Comparison of ENCODE assay signal across 1 cellular context in the genomic region with DNA sequence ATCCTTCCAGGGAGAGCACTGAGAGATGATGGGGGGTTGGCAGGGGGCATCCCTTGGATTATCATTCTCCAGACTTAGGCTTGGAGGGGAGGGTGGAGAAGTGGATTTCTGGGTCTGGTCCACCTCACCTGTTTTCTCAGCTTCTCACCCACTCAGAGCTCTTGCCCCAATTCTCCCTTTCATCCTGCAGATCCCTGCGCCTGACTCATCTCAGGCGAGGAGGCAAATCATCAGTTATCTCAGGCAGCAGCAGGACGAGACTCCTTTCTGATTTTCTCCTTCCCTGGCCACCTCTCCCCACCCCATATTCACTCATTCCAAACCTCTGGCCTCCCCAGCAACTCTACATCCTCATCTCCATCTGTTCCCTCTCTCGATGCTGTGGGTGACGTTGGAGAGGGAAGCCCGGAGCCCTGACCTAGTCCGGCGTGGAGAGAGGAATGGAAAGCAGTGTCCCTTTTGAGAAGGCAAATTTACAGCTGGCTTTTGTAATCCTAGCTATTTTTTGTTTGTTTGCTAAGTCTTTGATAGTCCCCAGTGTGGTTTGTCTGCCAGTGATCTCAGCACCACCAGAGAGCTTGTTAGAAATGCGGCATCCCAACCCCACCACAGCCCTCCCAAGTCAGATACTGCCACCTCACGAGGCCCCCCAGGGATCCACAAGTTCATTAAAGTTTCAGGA.
TF ChIP-seq lines count a peak whose summit lies in the region.

No MANE protein-coding gene starts in this region.

TF ChIP-seq in IMR-90, 13 proteins besides CTCF, POLR2A, EP300 and RAD21:
- TF ChIP-seq MAZ (IDR thresholded peaks at IDR 0.05; ENCODE audit: borderline replicate concordance, low read depth, low read length) (no peak), CEBPB (IDR thresholded peaks at IDR 0.05; ENCODE audit: low read depth, low read length) (no peak), MXI1 (IDR thresholded peaks at IDR 0.05; ENCODE audit: borderline replicate concordance, low read depth, low read length) (no peak), RCOR1 (IDR thresholded peaks at IDR 0.05; ENCODE audit: insufficient replicate concordance, low read length) (no peak), MAFK (IDR thresholded peaks at IDR 0.05; ENCODE audit: low read depth, low read length) (no peak), NFE2L2 (IDR thresholded peaks at IDR 0.05; ENCODE audit: low read depth, low read length) (no peak), RFX5 (IDR thresholded peaks at IDR 0.05; ENCODE audit: low read depth, low read length) (no peak), BHLHE40 (IDR thresholded peaks at IDR 0.05; ENCODE audit: low read depth, low read length) (no peak), FOS (IDR thresholded peaks at IDR 0.05; ENCODE audit: low read depth, low read length) (no peak), CHD1 (IDR thresholded peaks at IDR 0.05; ENCODE audit: low read depth, low read length) (no peak), SMC3 (IDR thresholded peaks at IDR 0.05; ENCODE audit: low read depth, low read length) (no peak)
- TF ChIP-seq, protein P1, sequence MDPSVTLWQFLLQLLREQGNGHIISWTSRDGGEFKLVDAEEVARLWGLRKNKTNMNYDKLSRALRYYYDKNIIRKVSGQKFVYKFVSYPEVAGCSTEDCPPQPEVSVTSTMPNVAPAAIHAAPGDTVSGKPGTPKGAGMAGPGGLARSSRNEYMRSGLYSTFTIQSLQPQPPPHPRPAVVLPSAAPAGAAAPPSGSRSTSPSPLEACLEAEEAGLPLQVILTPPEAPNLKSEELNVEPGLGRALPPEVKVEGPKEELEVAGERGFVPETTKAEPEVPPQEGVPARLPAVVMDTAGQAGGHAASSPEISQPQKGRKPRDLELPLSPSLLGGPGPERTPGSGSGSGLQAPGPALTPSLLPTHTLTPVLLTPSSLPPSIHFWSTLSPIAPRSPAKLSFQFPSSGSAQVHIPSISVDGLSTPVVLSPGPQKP (IDR thresholded peaks at IDR 0.05; ENCODE audit: borderline replicate concordance, low read depth, low read length), result no peak
- TF ChIP-seq, protein P2, sequence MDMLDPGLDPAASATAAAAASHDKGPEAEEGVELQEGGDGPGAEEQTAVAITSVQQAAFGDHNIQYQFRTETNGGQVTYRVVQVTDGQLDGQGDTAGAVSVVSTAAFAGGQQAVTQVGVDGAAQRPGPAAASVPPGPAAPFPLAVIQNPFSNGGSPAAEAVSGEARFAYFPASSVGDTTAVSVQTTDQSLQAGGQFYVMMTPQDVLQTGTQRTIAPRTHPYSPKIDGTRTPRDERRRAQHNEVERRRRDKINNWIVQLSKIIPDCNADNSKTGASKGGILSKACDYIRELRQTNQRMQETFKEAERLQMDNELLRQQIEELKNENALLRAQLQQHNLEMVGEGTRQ (IDR thresholded peaks at IDR 0.05; ENCODE audit: low read depth, low read length), result no peak
TF ChIP-seq in IMR-90: peak in this region for 0.
